Comparison of ENCODE assay signal across 18 cellular contexts in the genomic region with DNA sequence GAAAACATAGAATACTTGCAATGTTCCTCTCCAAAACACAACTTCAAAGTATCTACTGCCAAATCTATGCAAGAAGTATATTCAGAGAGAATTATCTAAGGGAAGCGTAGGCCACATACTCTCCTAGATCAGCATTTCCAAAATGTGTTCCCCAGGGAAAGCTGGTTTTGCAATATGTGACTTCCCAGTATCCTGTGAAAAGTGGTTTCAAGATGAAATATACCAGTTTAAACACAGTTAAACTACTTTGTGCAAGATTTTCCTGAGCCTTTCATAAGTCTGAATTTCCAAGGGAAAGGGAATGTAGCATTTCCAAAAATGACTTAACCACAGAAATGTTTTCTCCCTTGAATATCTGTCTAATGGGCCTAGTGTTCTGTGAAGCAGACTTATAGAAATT. TPM values are rescaled to one million over a fixed set of nuclear protein-coding genes. Genes with fewer than 3 reads are reported as not detected.
DNase-seq lines count a peak whose midpoint lies in the region; ATAC-seq and TF ChIP-seq lines count a peak whose summit lies in the region.
"Had no signal": no experiment of that assay in that cellular context is flagged by ENCODE, and none has a peak within 500 bp of the region (broad histone marks: within the 10 kb centered on the region; RNA-seq: fewer than 3 reads in every experiment).

No MANE protein-coding gene starts in this region.

- peaks cover 72% of the 10 kb centered on the region for H3K4me1 ChIP-seq in PC-3 (ENCODE audit: insufficient read depth, low read length)
- H3K4me1 ChIP-seq in esophagus muscularis mucosa = peaks cover 89 to 99% (median 95%) of the 10 kb centered on the region in 4 donors
- H3K4me1 ChIP-seq in Karpas-422 (ENCODE audit: low read length) = no peaks in the 10 kb centered on the region

- no peaks in the 10 kb centered on the region for H3K9me3 Mint-ChIP-seq in mesothelial cell of epicardium
- H3K9me3 Mint-ChIP-seq: activated CD8-positive, alpha-beta T cell treated with anti-CD3 and anti-CD28 coated beads for 36 hours; stimulated activated memory B cell treated with anti-CD40 and anti-IgM and Interleukin-4, amounts not matched to agents 10 μg/mL and 1 μg/mL and 100 μg/mL, for 72 hours had no signal

- H3F3A ChIP-seq in PC-3 (ENCODE audit: low read length, unreplicated experiment) = peaks cover 25% of the 10 kb centered on the region

- WGBS in esophagus muscularis mucosa = 94% methylated on average over 1 of the region's 1 CpG

- no peak for TF ChIP-seq POLR2A in esophagus muscularis mucosa (IDR thresholded peaks at IDR 0.05; ENCODE audit: low read depth)

- ATAC-seq in PC-3 = no peak
- no peak for ATAC-seq in HG02938 (IDR thresholded peaks at IDR 0.05; ENCODE audit: unreplicated experiment)
- ATAC-seq: activated CD8-positive, alpha-beta T cell treated with anti-CD3 and anti-CD28 coated beads for 36 hours; stimulated activated memory B cell treated with anti-CD40 and anti-IgM and Interleukin-4, amounts not matched to agents 10 μg/mL and 1 μg/mL and 100 μg/mL, for 72 hours had no signal

- BruUV-seq in PC-3 (replicated peaks; lab: Mats Ljungman, UMichigan) = no TSS peak

- peaks cover 4% of the 10 kb centered on the region for H3K36me3 Mint-ChIP-seq in mesothelial cell of epicardium
- H3K36me3 Mint-ChIP-seq: stimulated activated memory B cell treated with anti-CD40 and anti-IgM and Interleukin-4, amounts not matched to agents 10 μg/mL and 1 μg/mL and 100 μg/mL, for 72 hours had no signal

- DNase-seq in PC-3 (no peak), esophagus muscularis mucosa (ENCODE audit: extremely low spot score) (no peak), mesothelial cell of epicardium (ENCODE audit: low spot score in 2 of 2, unreplicated experiment in 2 of 2) (no peak), superior temporal gyrus (ENCODE audit: extremely low spot score) (peak; percentile 26), putamen (ENCODE audit: low spot score) (no peak), Karpas-422 (no peak), GM20000 (ENCODE audit: low spot score) (no peak)
- DNase-seq: activated CD8-positive, alpha-beta T cell treated with anti-CD3 and anti-CD28 coated beads for 36 hours; activated gamma-delta T cell; effector memory CD4-positive, alpha-beta T cell; GF-D8; mesendoderm; MM.1S; NCI-H2081 treated with DMSO at 0.1 percent for 48 hours; NCI-H526 treated with DMSO at 0.1 percent for 48 hours had no signal

- CTCF ChIA-PET in PC-3 (lab: Charles Lee) = no interaction called here

- H3K9me2 ChIP-seq in PC-3 (replicated peaks; ENCODE audit: low read length) (no peaks in the 10 kb centered on the region), Karpas-422 (replicated peaks; ENCODE audit: insufficient read depth, low read length) (no peaks in the 10 kb centered on the region)

- H2AFZ ChIP-seq in PC-3 (ENCODE audit: low read length) (no peak overlapping the region), Karpas-422 (ENCODE audit: low read length) (no peak overlapping the region)

- intact Hi-C loops in PC-3 (cut with micrococcal nuclease) (no loop called here), esophagus muscularis mucosa (cut with DNase I) (no loop called here)

- H3K79me2 ChIP-seq in PC-3 (ENCODE audit: low read length) = peaks cover 88% of the 10 kb centered on the region
- H3K79me2 ChIP-seq in Karpas-422 (ENCODE audit: low read length) = no peaks in the 10 kb centered on the region

- no peak overlapping the region for H3K9ac ChIP-seq in PC-3 (ENCODE audit: low read length)
- H3K9ac ChIP-seq in Karpas-422 (ENCODE audit: low read length) = no peak overlapping the region

- no peaks in the 10 kb centered on the region for H3K27me3 ChIP-seq in PC-3 (ENCODE audit: low read length)
- H3K27me3 ChIP-seq in esophagus muscularis mucosa = no peaks in the 10 kb centered on the region
- no peaks in the 10 kb centered on the region for H3K27me3 ChIP-seq in Karpas-422 (ENCODE audit: low read length)

- peaks cover 79% of the 10 kb centered on the region for H3K4me1 Mint-ChIP-seq in mesothelial cell of epicardium
- H3K4me1 Mint-ChIP-seq: B cell; stimulated activated memory B cell treated with anti-CD40 and anti-IgM and Interleukin-4, amounts not matched to agents 10 μg/mL and 1 μg/mL and 100 μg/mL, for 72 hours had no signal

- H3K27me3 Mint-ChIP-seq in mesothelial cell of epicardium (ENCODE audit: low read depth) = no peaks in the 10 kb centered on the region
- H3K27me3 Mint-ChIP-seq: stimulated activated memory B cell treated with anti-CD40 and anti-IgM and Interleukin-4, amounts not matched to agents 10 μg/mL and 1 μg/mL and 100 μg/mL, for 72 hours had no signal

- H3K9me3 ChIP-seq in PC-3 (ENCODE audit: low read length) = no peaks in the 10 kb centered on the region
- H3K9me3 ChIP-seq in esophagus muscularis mucosa = no peaks in the 10 kb centered on the region
- H3K9me3 ChIP-seq in Karpas-422 (ENCODE audit: low read length) = no peaks in the 10 kb centered on the region

- H3K4me3 ChIP-seq in PC-3 (ENCODE audit: low read length) = no peak overlapping the region
- H3K4me3 ChIP-seq in esophagus muscularis mucosa = no peak overlapping the region
- H3K4me3 ChIP-seq in Karpas-422 (ENCODE audit: low read length) = no peak overlapping the region

- POLR2A ChIA-PET in PC-3 (lab: Charles Lee; ENCODE audit: unreplicated experiment) = no interaction called here

- H4K20me1 ChIP-seq in PC-3 (ENCODE audit: low read length) = no peaks in the 10 kb centered on the region
- no peaks in the 10 kb centered on the region for H4K20me1 ChIP-seq in Karpas-422 (ENCODE audit: insufficient read depth, low read depth, low read length)

- H3K27ac Mint-ChIP-seq in mesothelial cell of epicardium = peak overlapping the region; percentile 80
- H3K27ac Mint-ChIP-seq: activated CD8-positive, alpha-beta T cell treated with anti-CD3 and anti-CD28 coated beads for 36 hours; B cell; stimulated activated memory B cell treated with anti-CD40 and anti-IgM and Interleukin-4, amounts not matched to agents 10 μg/mL and 1 μg/mL and 100 μg/mL, for 72 hours had no signal

- H3K27ac ChIP-seq in PC-3 (ENCODE audit: low read length) (peak overlapping the region; percentile 92; the same call in 1 of the 2 replicates), esophagus muscularis mucosa (replicated peaks in 1 of 4) (peak overlapping the region; percentile 51 to 94 (median 76)), Karpas-422 (ENCODE audit: low read length) (no peak overlapping the region)

- H3K4me2 ChIP-seq in PC-3 (ENCODE audit: low read length) = no peak overlapping the region
- no peak overlapping the region for H3K4me2 ChIP-seq in Karpas-422 (ENCODE audit: low read depth, low read length, poor library complexity, severe bottlenecking)

- H3K4me3 Mint-ChIP-seq in mesothelial cell of epicardium = no peak overlapping the region
- H3K4me3 Mint-ChIP-seq: activated CD8-positive, alpha-beta T cell treated with anti-CD3 and anti-CD28 coated beads for 36 hours; B cell; stimulated activated memory B cell treated with anti-CD40 and anti-IgM and Interleukin-4, amounts not matched to agents 10 μg/mL and 1 μg/mL and 100 μg/mL, for 72 hours had no signal

- peaks cover 23% of the 10 kb centered on the region for H3K36me3 ChIP-seq in PC-3 (ENCODE audit: low read depth, low read length)
- no peaks in the 10 kb centered on the region for H3K36me3 ChIP-seq in esophagus muscularis mucosa
- H3K36me3 ChIP-seq in Karpas-422 (ENCODE audit: insufficient read depth, low read length) = no peaks in the 10 kb centered on the region

- no peak for TF ChIP-seq CTCF in PC-3 (conservative IDR thresholded peaks at IDR 0.05; ENCODE audit: low read depth, low read length)
- TF ChIP-seq CTCF in esophagus muscularis mucosa (IDR thresholded peaks at IDR 0.05) = no peak
- TF ChIP-seq CTCF in mesothelial cell of epicardium (IDR thresholded peaks at IDR 0.05; ENCODE audit: unreplicated experiment) = no peak
- TF ChIP-seq CTCF in GM20000 (IDR thresholded peaks at IDR 0.05; ENCODE audit: extremely low read depth, missing control alignments) = no peak

- TF ChIP-seq EP300 in esophagus muscularis mucosa (IDR thresholded peaks at IDR 0.05) = no peak

RNA-seq across cellular contexts. Expression of gene STARD13, which starts 7.6 kb away (rescaled TPM):
- total RNA-seq in PC-3 (2014; rRNA removed) = 24.3 and 26.6 TPM in 2 replicates
- 10 to 100 TPM; 44.9 to 59.2 (median 56.2) TPM for total RNA-seq in esophagus muscularis mucosa
- 21.3 to 24.5 TPM (median 23.0 TPM) in 3 replicates for total RNA-seq in mesothelial cell of epicardium
- total RNA-seq in Karpas-422 (2014; rRNA removed; shearing (Covaris generic); ENCODE audit: low replicate concordance) = 1.2 TPM in 2 replicates
- total RNA-seq: activated CD8-positive, alpha-beta T cell treated with anti-CD3 and anti-CD28 coated beads for 36 hours had no signal

Comparison
In these comparisons a context has a peak if more than half of its experiments do, and no peak if none do; other contexts are left out.
1. RNA of gene STARD13, which starts 7.6 kb away (total RNA-seq): 44.9 to 59.2 TPM in esophagus muscularis mucosa, 24.3 to 26.6 TPM in PC-3 and 21.3 to 24.5 TPM in mesothelial cell of epicardium; 1.2 TPM in Karpas-422; every median in the first group is over 10 times any median in the second.